Comparison of ENCODE assay signal across 2 cellular contexts in genomic region chr9:104961701-104962359, GRCh38.
TF ChIP-seq lines count a peak whose summit lies in the region.

No MANE protein-coding gene starts in this region.

TF ChIP-seq in GM23338, 12 proteins besides CTCF, POLR2A, EP300 and RAD21:
- TF ChIP-seq ZNF462 (CRISPR knock-in tag; IDR thresholded peaks at IDR 0.05) (no peak), JUNB (IDR thresholded peaks at IDR 0.05; ENCODE audit: unreplicated experiment) (no peak), REST (IDR thresholded peaks at IDR 0.05; ENCODE audit: unreplicated experiment) (no peak), ZNF331 (CRISPR knock-in tag; IDR thresholded peaks at IDR 0.05; ENCODE audit: low read depth) (no peak), CREB1 (CRISPR knock-in tag; IDR thresholded peaks at IDR 0.05; ENCODE audit: low read depth) (no peak)

TF ChIP-seq in WTC11, 78 proteins besides CTCF, POLR2A, EP300 and RAD21:
- no peak for TF ChIP-seq MXD4 (CRISPR knock-in tag; IDR thresholded peaks at IDR 0.05; ENCODE audit: borderline replicate concordance)
